ENCODE assay signal across 8 cellular contexts in the genomic region with DNA sequence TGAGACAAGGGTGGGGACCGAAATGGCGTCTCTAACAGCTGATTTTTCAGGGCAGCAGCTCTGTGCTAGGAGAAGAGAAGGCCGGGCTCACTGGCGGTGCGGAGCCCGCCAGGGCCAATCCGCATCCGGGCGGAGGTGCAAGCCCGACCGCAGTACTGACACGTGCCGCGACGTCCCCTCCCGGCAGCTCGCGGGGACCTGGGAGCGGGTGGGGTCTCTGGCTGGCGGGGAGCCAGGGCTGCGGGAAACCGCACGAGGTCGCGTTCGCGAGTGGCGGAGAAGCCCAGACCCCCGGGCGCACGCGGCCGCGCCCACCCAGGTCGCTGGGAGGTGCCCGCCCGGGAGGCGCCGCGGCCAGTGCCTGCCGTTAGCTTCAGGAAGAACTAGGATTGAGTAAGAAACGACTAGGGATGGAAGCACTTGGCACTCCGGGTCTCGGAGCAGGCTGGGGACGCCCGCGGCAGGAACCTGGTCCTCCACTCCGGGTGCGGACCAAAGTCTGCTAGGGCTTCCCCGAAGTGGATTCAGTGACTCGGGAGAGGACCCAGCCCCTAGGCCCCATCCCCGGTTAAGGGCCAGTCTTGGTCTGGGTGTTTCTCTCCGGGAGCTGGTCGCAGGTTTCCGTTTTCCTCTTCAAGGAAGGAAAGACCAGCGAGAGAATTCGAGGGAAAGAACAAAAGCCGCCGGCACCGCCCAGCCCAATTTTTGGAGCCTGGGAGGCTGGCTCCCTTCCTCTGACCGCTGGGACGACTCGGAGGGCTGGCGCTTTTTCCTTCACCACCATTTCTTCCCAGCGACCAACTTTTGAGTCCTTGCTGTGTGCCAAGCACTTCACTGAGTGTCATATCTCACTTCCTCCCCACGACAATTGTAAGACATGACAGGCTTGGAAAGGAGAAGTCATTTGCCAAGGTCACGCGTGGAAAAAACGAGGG. TPM values are rescaled to one million over a fixed set of nuclear protein-coding genes. Genes with fewer than 3 reads are reported as not detected.
DNase-seq lines count a peak whose midpoint lies in the region; ATAC-seq and TF ChIP-seq lines count a peak whose summit lies in the region.

No MANE protein-coding gene starts in this region.

- H3K4me1 Mint-ChIP-seq in progenitor cell of endocrine pancreas (ENCODE audit: low read depth): peaks cover 9% of the 10 kb centered on the region

- peaks cover 44% of the 10 kb centered on the region for H3K27me3 Mint-ChIP-seq in progenitor cell of endocrine pancreas

- H3K36me3 ChIP-seq in ascending aorta: no peaks in the 10 kb centered on the region

- intact Hi-C loops in ascending aorta (cut with DNase I): no loop called here

- peak overlapping the region; percentile 77 to 84 for H3K27ac ChIP-seq in ascending aorta

- peak overlapping the region; percentile 64 for H3K27ac Mint-ChIP-seq in progenitor cell of endocrine pancreas

- H3K4me3 ChIP-seq in ascending aorta: peak overlapping the region; percentile 53 to 63

- peak overlapping the region; percentile 74 for H3K4me3 Mint-ChIP-seq in progenitor cell of endocrine pancreas (ENCODE audit: low read depth)

- H3K36me3 Mint-ChIP-seq in progenitor cell of endocrine pancreas (ENCODE audit: insufficient read depth): no peaks in the 10 kb centered on the region

- no peaks in the 10 kb centered on the region for H3K9me3 Mint-ChIP-seq in progenitor cell of endocrine pancreas (ENCODE audit: low read depth)

- no peak for TF ChIP-seq CTCF in ascending aorta (IDR thresholded peaks at IDR 0.05)
- no peak for TF ChIP-seq CTCF in progenitor cell of endocrine pancreas (IDR thresholded peaks at IDR 0.05; ENCODE audit: unreplicated experiment)

- DNase-seq in stimulated activated CD4-positive, alpha-beta T cell treated with anti-CD3 and anti-CD28 coated beads, Interleukin-12 subunit alpha, Interleukin-12 subunit beta, amount 100 ng/mL, for 4 hours: peak; percentile 43
- DNase-seq in stimulated activated CD4-positive, alpha-beta T cell treated with anti-CD3 and anti-CD28 coated beads, Interleukin-1b, Interleukin-23, amount 100 ng/mL, for 48 hours: no peak
- peak; percentile 22 for DNase-seq in T follicular helper cell (ENCODE audit: low read depth)
- DNase-seq in ascending aorta (ENCODE audit: low spot score in 2 of 2): peak in 1 of 2 donors; percentile 71
- peak; percentile 48 for DNase-seq in hepatic stellate cell (ENCODE audit: low spot score)
- DNase-seq in progenitor cell of endocrine pancreas (ENCODE audit: low spot score, unreplicated experiment): peak; percentile 11

- no peaks in the 10 kb centered on the region for H3K27me3 ChIP-seq in ascending aorta

- no peaks in the 10 kb centered on the region for H3K9me3 ChIP-seq in ascending aorta

- no peak for ATAC-seq in HG02981 (IDR thresholded peaks at IDR 0.05; ENCODE audit: unreplicated experiment)
- ATAC-seq in GM18858 (IDR thresholded peaks at IDR 0.05; ENCODE audit: unreplicated experiment): no peak

- peaks cover 0 to 16% of the 10 kb centered on the region in 2 donors for H3K4me1 ChIP-seq in ascending aorta

RNA-seq across cellular contexts. Expression of gene STMN1, which starts 16.7 kb away (rescaled TPM):
- total RNA-seq in ascending aorta (16.8 TPM), progenitor cell of endocrine pancreas (811 and 856 TPM in 2 replicates)

RNA-seq across cellular contexts. Expression of gene PAQR7, which starts 47.4 kb away (rescaled TPM):
- 6.9 TPM for total RNA-seq in ascending aorta
- total RNA-seq in progenitor cell of endocrine pancreas: 20.2 and 21.0 TPM in 2 replicates

Comparison
In these comparisons a context has a peak if more than half of its experiments do, and no peak if none do; other contexts are left out.
1. RNA of gene STMN1, which starts 16.7 kb away (total RNA-seq): 811 to 856 TPM in progenitor cell of endocrine pancreas; 16.8 TPM in ascending aorta (single experiment); every median in the first group is over 10 times any median in the second.